Comparison of ENCODE assay signal across 8 cellular contexts in the genomic region with DNA sequence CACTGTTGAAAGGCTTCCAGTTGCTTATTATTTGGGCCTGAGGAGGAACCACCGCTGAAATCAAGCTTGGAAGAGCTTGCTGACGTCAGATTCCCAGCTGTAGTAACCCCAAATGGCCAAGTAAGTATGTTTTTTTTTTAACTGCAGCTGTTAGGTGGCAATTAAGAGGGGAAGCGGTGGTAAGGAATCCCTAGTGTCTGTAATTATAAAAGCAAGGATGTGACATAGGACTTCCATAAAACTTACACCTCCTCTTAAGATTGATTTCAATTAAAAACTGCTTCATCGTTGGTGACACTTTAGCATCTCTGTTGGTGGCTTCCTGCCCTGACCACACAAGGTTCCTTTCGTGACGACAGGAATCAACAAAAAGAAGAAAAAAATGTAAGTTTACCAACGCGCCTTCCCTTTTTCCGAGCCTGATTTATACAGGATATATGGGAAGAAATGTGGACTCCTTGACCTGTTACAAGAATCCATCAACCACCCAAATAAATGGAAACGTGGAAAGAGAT.
A peak's percentile ranks its signal among the peaks of the same experiment; 100 is the strongest.
DNase-seq lines count a peak whose midpoint lies in the region; ATAC-seq lines count a peak whose summit lies in the region.

No MANE protein-coding gene starts in this region.

- no peaks in the 10 kb centered on the region for H3K9me3 Mint-ChIP-seq in activated naive CD8-positive, alpha-beta T cell treated with anti-CD3 and anti-CD28 coated beads, Interleukin-2, amount 50 U/mL, for 24 hours

- peaks cover 46% of the 10 kb centered on the region for H3K4me1 Mint-ChIP-seq in activated naive CD8-positive, alpha-beta T cell treated with anti-CD3 and anti-CD28 coated beads, Interleukin-2, amount 50 U/mL, for 24 hours

- no peak for ATAC-seq in activated naive CD8-positive, alpha-beta T cell treated with anti-CD3 and anti-CD28 coated beads, Interleukin-2, amount 50 U/mL, for 24 hours
- ATAC-seq in HG02938 (IDR thresholded peaks at IDR 0.05; ENCODE audit: unreplicated experiment): no peak

- DNase-seq in DMS79 treated with DMSO at 0.1 percent for 48 hours (lab: John Stamatoyannopoulos, UW) (peak; percentile 3), DMS79 (lab: John Stamatoyannopoulos, UW) (no peak), NCI-H69 (lab: John Stamatoyannopoulos, UW) (peak; percentile 51), middle frontal gyrus (ENCODE audit: extremely low spot score, low spot score) (no peak)
- peak; percentile 26 for DNase-seq in activated naive CD8-positive, alpha-beta T cell treated with anti-CD3 and anti-CD28 coated beads, Interleukin-2, amount 50 U/mL, for 24 hours
- DNase-seq in stimulated activated CD8-positive, alpha-beta memory T cell treated with anti-CD3 and anti-CD28 coated beads, Interleukin-12 subunit alpha, Interleukin-12 subunit beta, amount 100 ng/mL, for 1 hour (ENCODE audit: low read depth): peak; percentile 32

- no peaks in the 10 kb centered on the region for H3K27me3 Mint-ChIP-seq in activated naive CD8-positive, alpha-beta T cell treated with anti-CD3 and anti-CD28 coated beads, Interleukin-2, amount 50 U/mL, for 24 hours

- peak overlapping the region; percentile 77 for H3K27ac Mint-ChIP-seq in activated naive CD8-positive, alpha-beta T cell treated with anti-CD3 and anti-CD28 coated beads, Interleukin-2, amount 50 U/mL, for 24 hours

- peak overlapping the region; percentile 89 for H3K4me3 Mint-ChIP-seq in activated naive CD8-positive, alpha-beta T cell treated with anti-CD3 and anti-CD28 coated beads, Interleukin-2, amount 50 U/mL, for 24 hours

- H3K36me3 Mint-ChIP-seq in activated naive CD8-positive, alpha-beta T cell treated with anti-CD3 and anti-CD28 coated beads, Interleukin-2, amount 50 U/mL, for 24 hours (ENCODE audit: low read depth): peaks cover 11% of the 10 kb centered on the region

- H3K9me3 ChIP-seq in iPS-18c (ENCODE audit: control insufficient read depth, insufficient read depth, low read length): no peaks in the 10 kb centered on the region

- peak overlapping the region; percentile 77 for H3K4me3 ChIP-seq in iPS-18c (ENCODE audit: insufficient read depth, low read depth, low read length)

Comparison
In these comparisons a context has a peak if more than half of its experiments do, and no peak if none do; other contexts are left out.
1. DNase-seq: peak in DMS79 treated with DMSO at 0.1 percent for 48 hours (single experiment), NCI-H69 (single experiment), activated naive CD8-positive, alpha-beta T cell treated with anti-CD3 and anti-CD28 coated beads, Interleukin-2, amount 50 U/mL, for 24 hours (single experiment) and stimulated activated CD8-positive, alpha-beta memory T cell treated with anti-CD3 and anti-CD28 coated beads, Interleukin-12 subunit alpha, Interleukin-12 subunit beta, amount 100 ng/mL, for 1 hour (single experiment); none in DMS79 (single experiment) and middle frontal gyrus (single experiment).